17 cellular contexts compared by ENCODE assay signal in the genomic region with DNA sequence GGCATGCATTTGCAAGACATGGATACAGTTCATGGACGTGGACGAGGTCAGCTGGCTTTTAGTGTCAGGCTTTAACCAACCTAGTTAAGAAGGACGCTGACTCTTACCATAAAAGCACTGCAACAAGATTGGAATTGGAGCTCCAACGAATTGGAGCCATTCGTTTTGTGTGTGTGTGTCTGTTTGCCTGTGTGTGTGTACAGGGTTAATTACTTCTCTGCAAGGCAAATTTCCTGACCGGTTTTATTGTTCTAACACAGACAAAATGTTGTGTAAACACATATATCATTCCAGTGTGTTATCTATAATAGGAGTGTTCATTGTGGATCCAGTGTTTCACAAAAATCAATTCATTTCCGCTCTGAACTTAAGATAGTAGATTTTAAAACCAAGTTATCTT.
"Had no signal": no experiment of that assay in that cellular context is flagged by ENCODE, and none has a peak within 500 bp of the region (broad histone marks: within the 10 kb centered on the region; RNA-seq: fewer than 3 reads in every experiment).

No MANE protein-coding gene starts in this region.

- H3K27me3 ChIP-seq: dorsolateral prefrontal cortex, tibial nerve had no signal

- H3K36me3 ChIP-seq: left ventricle myocardium inferior, tibial nerve had no signal

- H3K9me3 Mint-ChIP-seq: activated naive CD4-positive, alpha-beta T cell treated with anti-CD3 and anti-CD28 coated beads for 36 hours; activated naive CD8-positive, alpha-beta T cell treated with anti-CD3 and anti-CD28 coated beads, Interleukin-2, amount 50 U/mL, for 24 hours; activated T-helper 2 cell treated with anti-CD3 and anti-CD28 coated beads, Interferon-gamma antibody, Interleukin-2, Interleukin-4, amounts not matched to agents 10 μg/mL and 5 μg/mL and 100 μg/mL, durations not matched to agents 14 hours and 24 hours and 36 hours; naive thymus-derived CD8-positive, alpha-beta T cell had no signal

- H3K4me3 Mint-ChIP-seq: activated naive CD4-positive, alpha-beta T cell treated with anti-CD3 and anti-CD28 coated beads for 36 hours; activated naive CD8-positive, alpha-beta T cell treated with anti-CD3 and anti-CD28 coated beads, Interleukin-2, amount 50 U/mL, for 24 hours; naive thymus-derived CD8-positive, alpha-beta T cell had no signal

- H3K4me3 ChIP-seq: dorsolateral prefrontal cortex, left ventricle myocardium inferior, tibial nerve had no signal

- H3K27ac ChIP-seq: left ventricle myocardium inferior, tibial nerve had no signal

- H3K36me3 Mint-ChIP-seq: naive thymus-derived CD8-positive, alpha-beta T cell had no signal

- ATAC-seq: activated naive CD8-positive, alpha-beta T cell treated with anti-CD3 and anti-CD28 coated beads, Interleukin-2, amount 50 U/mL, for 24 hours; naive thymus-derived CD8-positive, alpha-beta T cell had no signal

- H3K27ac Mint-ChIP-seq: activated naive CD4-positive, alpha-beta T cell treated with anti-CD3 and anti-CD28 coated beads for 36 hours; activated naive CD8-positive, alpha-beta T cell treated with anti-CD3 and anti-CD28 coated beads, Interleukin-2, amount 50 U/mL, for 24 hours; activated T-helper 2 cell treated with anti-CD3 and anti-CD28 coated beads, Interferon-gamma antibody, Interleukin-2, Interleukin-4, amounts not matched to agents 10 μg/mL and 5 μg/mL and 100 μg/mL, durations not matched to agents 14 hours and 24 hours and 36 hours had no signal

- H3K9me3 ChIP-seq: left ventricle myocardium inferior, tibial nerve had no signal

- DNase-seq: activated CD4-positive, alpha-beta T cell treated with anti-CD3 and anti-CD28 coated beads, Interleukin-2, amount 50 U/mL, for 48 hours; activated naive CD4-positive, alpha-beta T cell treated with anti-CD3 and anti-CD28 coated beads for 36 hours; activated naive CD8-positive, alpha-beta T cell treated with anti-CD3 and anti-CD28 coated beads, Interleukin-2, amount 50 U/mL, for 24 hours; activated T-cell treated with anti-CD3 and anti-CD28 coated beads, Interleukin-2, amount 50 U/mL, for 1 hour; dorsolateral prefrontal cortex; islet precursor cell; left ventricle myocardium inferior; naive thymus-derived CD8-positive, alpha-beta T cell; retina; stimulated activated CD4-positive, alpha-beta T cell treated with anti-CD3 and anti-CD28 coated beads, Interleukin-15, amount 100 ng/mL, for 24 hours; stimulated activated CD4-positive, alpha-beta T cell treated with anti-CD3 and anti-CD28 coated beads, Interleukin-4, amount 100 ng/mL, for 1 hour; stimulated activated naive CD4-positive, alpha-beta T cell; substantia nigra; T-helper 1 cell; T1000 had no signal

- H3K4me1 Mint-ChIP-seq: activated naive CD8-positive, alpha-beta T cell treated with anti-CD3 and anti-CD28 coated beads, Interleukin-2, amount 50 U/mL, for 24 hours; naive thymus-derived CD8-positive, alpha-beta T cell had no signal
